1 cellular context compared by ENCODE assay signal in genomic region chr2:172445851-172446250, GRCh38.
TF ChIP-seq lines count a peak whose summit lies in the region.

No MANE protein-coding gene starts in this region.

TF ChIP-seq in HCT116, 20 proteins besides CTCF, POLR2A, EP300 and RAD21 (continued from another document):
- TF ChIP-seq, protein P1, sequence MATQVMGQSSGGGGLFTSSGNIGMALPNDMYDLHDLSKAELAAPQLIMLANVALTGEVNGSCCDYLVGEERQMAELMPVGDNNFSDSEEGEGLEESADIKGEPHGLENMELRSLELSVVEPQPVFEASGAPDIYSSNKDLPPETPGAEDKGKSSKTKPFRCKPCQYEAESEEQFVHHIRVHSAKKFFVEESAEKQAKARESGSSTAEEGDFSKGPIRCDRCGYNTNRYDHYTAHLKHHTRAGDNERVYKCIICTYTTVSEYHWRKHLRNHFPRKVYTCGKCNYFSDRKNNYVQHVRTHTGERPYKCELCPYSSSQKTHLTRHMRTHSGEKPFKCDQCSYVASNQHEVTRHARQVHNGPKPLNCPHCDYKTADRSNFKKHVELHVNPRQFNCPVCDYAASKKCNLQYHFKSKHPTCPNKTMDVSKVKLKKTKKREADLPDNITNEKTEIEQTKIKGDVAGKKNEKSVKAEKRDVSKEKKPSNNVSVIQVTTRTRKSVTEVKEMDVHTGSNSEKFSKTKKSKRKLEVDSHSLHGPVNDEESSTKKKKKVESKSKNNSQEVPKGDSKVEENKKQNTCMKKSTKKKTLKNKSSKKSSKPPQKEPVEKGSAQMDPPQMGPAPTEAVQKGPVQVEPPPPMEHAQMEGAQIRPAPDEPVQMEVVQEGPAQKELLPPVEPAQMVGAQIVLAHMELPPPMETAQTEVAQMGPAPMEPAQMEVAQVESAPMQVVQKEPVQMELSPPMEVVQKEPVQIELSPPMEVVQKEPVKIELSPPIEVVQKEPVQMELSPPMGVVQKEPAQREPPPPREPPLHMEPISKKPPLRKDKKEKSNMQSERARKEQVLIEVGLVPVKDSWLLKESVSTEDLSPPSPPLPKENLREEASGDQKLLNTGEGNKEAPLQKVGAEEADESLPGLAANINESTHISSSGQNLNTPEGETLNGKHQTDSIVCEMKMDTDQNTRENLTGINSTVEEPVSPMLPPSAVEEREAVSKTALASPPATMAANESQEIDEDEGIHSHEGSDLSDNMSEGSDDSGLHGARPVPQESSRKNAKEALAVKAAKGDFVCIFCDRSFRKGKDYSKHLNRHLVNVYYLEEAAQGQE (IDR thresholded peaks at IDR 0.05; ENCODE audit: low read depth): no peak
- TF ChIP-seq, protein P2, sequence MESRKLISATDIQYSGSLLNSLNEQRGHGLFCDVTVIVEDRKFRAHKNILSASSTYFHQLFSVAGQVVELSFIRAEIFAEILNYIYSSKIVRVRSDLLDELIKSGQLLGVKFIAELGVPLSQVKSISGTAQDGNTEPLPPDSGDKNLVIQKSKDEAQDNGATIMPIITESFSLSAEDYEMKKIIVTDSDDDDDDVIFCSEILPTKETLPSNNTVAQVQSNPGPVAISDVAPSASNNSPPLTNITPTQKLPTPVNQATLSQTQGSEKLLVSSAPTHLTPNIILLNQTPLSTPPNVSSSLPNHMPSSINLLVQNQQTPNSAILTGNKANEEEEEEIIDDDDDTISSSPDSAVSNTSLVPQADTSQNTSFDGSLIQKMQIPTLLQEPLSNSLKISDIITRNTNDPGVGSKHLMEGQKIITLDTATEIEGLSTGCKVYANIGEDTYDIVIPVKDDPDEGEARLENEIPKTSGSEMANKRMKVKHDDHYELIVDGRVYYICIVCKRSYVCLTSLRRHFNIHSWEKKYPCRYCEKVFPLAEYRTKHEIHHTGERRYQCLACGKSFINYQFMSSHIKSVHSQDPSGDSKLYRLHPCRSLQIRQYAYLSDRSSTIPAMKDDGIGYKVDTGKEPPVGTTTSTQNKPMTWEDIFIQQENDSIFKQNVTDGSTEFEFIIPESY (IDR thresholded peaks at IDR 0.05; ENCODE audit: extremely low read depth, insufficient replicate concordance, low read length): no peak
